Comparison of ENCODE assay signal across 17 cellular contexts in genomic region chr3:115418583-115418982, GRCh38.
A peak's percentile ranks its signal among the peaks of the same experiment; 100 is the strongest.
DNase-seq lines count a peak whose midpoint lies in the region; ATAC-seq and TF ChIP-seq lines count a peak whose summit lies in the region.
"Had no signal": no experiment of that assay in that cellular context is flagged by ENCODE, and none has a peak within 500 bp of the region (broad histone marks: within the 10 kb centered on the region; RNA-seq: fewer than 3 reads in every experiment).

No MANE protein-coding gene starts in this region.

- no peak overlapping the region for H3K9ac ChIP-seq in endodermal cell (ENCODE audit: extremely low read depth, low read length, poor library complexity, severe bottlenecking)

- H3K27me3 ChIP-seq in CD4-positive, CD25-positive, alpha-beta regulatory T cell (ENCODE audit: control insufficient read depth, insufficient read depth, low read length), result no peaks in the 10 kb centered on the region
- H3K27me3 ChIP-seq in endodermal cell (ENCODE audit: control insufficient read depth, insufficient read depth, low read length, poor library complexity, severe bottlenecking), result no peaks in the 10 kb centered on the region

- no peak overlapping the region for H3K4me3 ChIP-seq in CD4-positive, CD25-positive, alpha-beta regulatory T cell (ENCODE audit: low read depth, low read length)
- no peak overlapping the region for H3K4me3 ChIP-seq in endodermal cell (ENCODE audit: low read length)
- H3K4me3 ChIP-seq: left ventricle myocardium inferior, thoracic aorta had no signal

- H3K36me3 ChIP-seq in CD4-positive, CD25-positive, alpha-beta regulatory T cell (ENCODE audit: control insufficient read depth, insufficient read depth, low read length), result no peaks in the 10 kb centered on the region
- no peaks in the 10 kb centered on the region for H3K36me3 ChIP-seq in endodermal cell (ENCODE audit: control insufficient read depth, insufficient read depth, low read length)
- H3K36me3 ChIP-seq: left ventricle myocardium inferior, thoracic aorta had no signal

- 50 to 73% methylated on average over 1 of the region's 1 CpG for WGBS in endodermal cell (ENCODE audit: insufficient coverage in 1 of 2, insufficient read length in 1 of 2), 2 experiments

- H3K27ac ChIP-seq in CD4-positive, CD25-positive, alpha-beta regulatory T cell (ENCODE audit: insufficient read depth, low read length, poor library complexity, severe bottlenecking), result no peak overlapping the region
- no peak overlapping the region for H3K27ac ChIP-seq in endodermal cell (ENCODE audit: low read depth, low read length)
- H3K27ac ChIP-seq: left ventricle myocardium inferior, thoracic aorta had no signal

- DNase-seq in CD4-positive, CD25-positive, alpha-beta regulatory T cell, result peak in 2 of 3 donors; percentile 4 to 55
- peak; percentile 66 for DNase-seq in DMS53 (lab: John Stamatoyannopoulos, UW)
- DNase-seq in NCI-H2196 (lab: John Stamatoyannopoulos, UW; ENCODE audit: unreplicated experiment), result peak; percentile 55
- DNase-seq in central memory CD4-positive, alpha-beta T cell, result peak; percentile 24
- no peak for DNase-seq in AG08396 (ENCODE audit: low spot score)
- DNase-seq in endodermal cell, result no peak
- DNase-seq: activated B cell treated with CpG ODN at 0.5 μM for 24 hours; activated gamma-delta T cell treated with Interleukin-2 at 50 U/mL for 16 hours; aorta; DND-41; left ventricle myocardium inferior; MV-4-11; stimulated activated CD4-positive, alpha-beta T cell treated with anti-CD3 and anti-CD28 coated beads, Interleukin-4, amount 100 ng/mL, for 4 hours; T-helper 1 cell had no signal

- H3K9me3 Mint-ChIP-seq in CD4-positive, CD25-positive, alpha-beta regulatory T cell, result peaks cover 0 to 1% (median 0%) of the 10 kb centered on the region in 7 donors
- no peaks in the 10 kb centered on the region for H3K9me3 Mint-ChIP-seq in endodermal cell
- H3K9me3 Mint-ChIP-seq: activated B cell treated with CpG ODN at 0.5 μM for 24 hours had no signal

- H3K27me3 Mint-ChIP-seq in CD4-positive, CD25-positive, alpha-beta regulatory T cell, result no peaks in the 10 kb centered on the region
- H3K27me3 Mint-ChIP-seq in endodermal cell (ENCODE audit: insufficient read depth), result no peaks in the 10 kb centered on the region
- H3K27me3 Mint-ChIP-seq: activated B cell treated with CpG ODN at 0.5 μM for 24 hours had no signal

- no peaks in the 10 kb centered on the region for H3K36me3 Mint-ChIP-seq in CD4-positive, CD25-positive, alpha-beta regulatory T cell
- H3K36me3 Mint-ChIP-seq in endodermal cell (ENCODE audit: low read depth), result no peaks in the 10 kb centered on the region

- H3K4me3 Mint-ChIP-seq in CD4-positive, CD25-positive, alpha-beta regulatory T cell, result no peak overlapping the region
- H3K4me3 Mint-ChIP-seq in endodermal cell, result no peak overlapping the region
- H3K4me3 Mint-ChIP-seq: activated B cell treated with CpG ODN at 0.5 μM for 24 hours had no signal

- no peak for ATAC-seq in CD4-positive, CD25-positive, alpha-beta regulatory T cell (ENCODE audit: low read depth in 2 of 2)
- ATAC-seq in esophagus mucosa, result no peak
- ATAC-seq: HCT116 had no signal

- no peaks in the 10 kb centered on the region for H3K4me1 ChIP-seq in CD4-positive, CD25-positive, alpha-beta regulatory T cell (ENCODE audit: control insufficient read depth, insufficient read depth, low read length, poor library complexity, severe bottlenecking)
- H3K4me1 ChIP-seq in endodermal cell (ENCODE audit: control insufficient read depth, insufficient read depth, low read length), result no peaks in the 10 kb centered on the region
- H3K4me1 ChIP-seq: left ventricle myocardium inferior had no signal

- H3K4me1 Mint-ChIP-seq in CD4-positive, CD25-positive, alpha-beta regulatory T cell, result peaks cover 0 to 7% (median 0%) of the 10 kb centered on the region in 4 donors
- no peaks in the 10 kb centered on the region for H3K4me1 Mint-ChIP-seq in endodermal cell

- peak overlapping the region in 2 of 3 donors; percentile 16 to 61 for H3K27ac Mint-ChIP-seq in CD4-positive, CD25-positive, alpha-beta regulatory T cell
- H3K27ac Mint-ChIP-seq in endodermal cell, result no peak overlapping the region
- H3K27ac Mint-ChIP-seq: activated B cell treated with CpG ODN at 0.5 μM for 24 hours had no signal

- no peak for TF ChIP-seq CTCF in endodermal cell (conservative IDR thresholded peaks at IDR 0.05)

- H3K9me3 ChIP-seq in CD4-positive, CD25-positive, alpha-beta regulatory T cell (ENCODE audit: control insufficient read depth in 2 of 2, low read length in 2 of 2), result no peaks in the 10 kb centered on the region
- H3K9me3 ChIP-seq in endodermal cell (ENCODE audit: control insufficient read depth, low read length), result no peaks in the 10 kb centered on the region
- H3K9me3 ChIP-seq: left ventricle myocardium inferior, thoracic aorta had no signal

Comparison
In these comparisons a context has a peak if more than half of its experiments do, and no peak if none do; other contexts are left out.
1. DNase-seq: peak in CD4-positive, CD25-positive, alpha-beta regulatory T cell (2 of 3), DMS53 (single experiment), NCI-H2196 (single experiment) and central memory CD4-positive, alpha-beta T cell (single experiment); none in AG08396 (single experiment) and endodermal cell (single experiment).